In the genomic region with DNA sequence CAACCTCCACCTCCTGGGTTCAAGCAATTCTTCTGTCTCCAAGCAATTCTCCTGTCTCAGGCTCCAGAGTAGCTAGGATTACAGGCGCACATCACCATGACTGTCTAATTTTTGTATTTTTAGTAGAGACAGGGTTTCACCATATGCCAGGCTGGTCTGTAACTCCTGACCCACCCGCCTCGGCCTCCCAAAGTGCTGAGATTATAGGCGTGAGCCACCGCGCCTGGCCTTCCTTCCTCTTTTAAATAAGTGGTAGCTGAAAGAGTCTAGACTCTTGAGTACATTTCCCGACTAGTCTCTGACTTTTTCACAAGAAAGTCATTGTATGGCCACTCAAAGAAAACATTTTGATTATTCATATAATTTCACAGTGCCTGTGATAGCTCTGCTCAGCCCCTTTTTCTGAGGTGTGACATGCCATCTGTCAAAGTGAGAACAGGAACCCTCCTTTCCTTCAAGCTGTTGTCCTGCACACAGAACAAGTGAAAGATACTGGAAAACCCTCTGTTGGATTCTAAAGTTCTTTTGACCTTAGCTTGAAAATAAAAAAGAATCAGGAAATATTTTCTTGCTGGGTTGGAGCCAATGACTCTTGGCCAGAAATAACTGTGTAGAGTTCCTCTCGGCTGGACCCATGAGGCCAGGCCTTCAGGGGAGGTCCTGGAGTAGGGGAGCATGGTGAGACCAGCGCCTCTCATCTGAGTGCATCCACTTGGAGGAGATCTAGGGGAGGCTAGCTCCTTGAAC, we compare ENCODE assay signal across 20 cellular contexts.
DNase-seq lines count a peak whose midpoint lies in the region; ATAC-seq, FAIRE-seq and TF ChIP-seq lines count a peak whose summit lies in the region.
"Had no signal": no experiment of that assay in that cellular context is flagged by ENCODE, and none has a peak within 500 bp of the region (broad histone marks: within the 10 kb centered on the region; RNA-seq: fewer than 3 reads in every experiment).

No MANE protein-coding gene starts in this region.

- H3K79me1 ChIP-seq in trophoblast cell (ENCODE audit: low read length), result peaks cover 8% of the 10 kb centered on the region

- peak overlapping the region; percentile 14 for H2BK5ac ChIP-seq in trophoblast cell (ENCODE audit: low read depth, low read length, poor library complexity)

- peak overlapping the region; percentile 51 for H2BK12ac ChIP-seq in trophoblast cell (ENCODE audit: low read length)

- H2AK5ac ChIP-seq in trophoblast cell (ENCODE audit: low read length), result no peak overlapping the region

- H3K4me1 ChIP-seq in GM23248 (ENCODE audit: insufficient read depth) (peaks cover 53% of the 10 kb centered on the region), heart left ventricle (peaks cover 0 to 39% (median 22%) of the 10 kb centered on the region in 12 donors), trophoblast cell (ENCODE audit: control insufficient read depth in 1 of 2, insufficient read depth in 2 of 2, low read length in 2 of 2) (peaks cover 3% of the 10 kb centered on the region in 2 experiments)

- intact Hi-C loops in heart left ventricle (cut with DNase I), result no loop called here
- intact Hi-C loops in activated CD8-positive, alpha-beta T cell treated with anti-CD3 and anti-CD28 coated beads for 36 hours (cut with micrococcal nuclease), result no loop called here

- no peaks in the 10 kb centered on the region for H3K79me2 ChIP-seq in GM23248 (ENCODE audit: insufficient read depth)
- H3K79me2 ChIP-seq in trophoblast cell (ENCODE audit: control insufficient read depth, insufficient read depth, low read length, poor library complexity), result no peaks in the 10 kb centered on the region

- no peaks in the 10 kb centered on the region for H3K9me3 Mint-ChIP-seq in brain
- peaks cover 3% of the 10 kb centered on the region for H3K9me3 Mint-ChIP-seq in activated CD8-positive, alpha-beta T cell treated with anti-CD3 and anti-CD28 coated beads for 36 hours
- H3K9me3 Mint-ChIP-seq: activated CD4-positive, alpha-beta T cell treated with anti-CD3 and anti-CD28 coated beads, Interleukin-2, amount 10 ng/mL, durations not matched to agents 24 days and 14 days; activated T-cell treated with anti-CD3 and anti-CD28 coated beads, Interleukin-2, amount 50 U/mL, for 4 hours; neural crest cell had no signal

- H4K8ac ChIP-seq in trophoblast cell (ENCODE audit: low read depth, low read length), result no peak overlapping the region

- no peak for FAIRE-seq in urothelium cell line (lab: Jason Lieb, UNC)
- FAIRE-seq: small intestine had no signal

- CTCF ChIA-PET in activated CD8-positive, alpha-beta T cell treated with anti-CD3 and anti-CD28 coated beads for 36 hours (lab: Charles Lee), result no interaction called here

- no peak overlapping the region for H4K12ac ChIP-seq in trophoblast cell (ENCODE audit: low read depth, low read length)

- peak overlapping the region; percentile 39 for H4K91ac ChIP-seq in trophoblast cell (ENCODE audit: low read depth, low read length)

- in situ Hi-C loops in GM23248 (cut with MboI), result no loop called here

- peak overlapping the region; percentile 25 for H3K4me2 ChIP-seq in GM23248 (ENCODE audit: unreplicated experiment)
- H3K4me2 ChIP-seq in trophoblast cell (ENCODE audit: low read length), result no peak overlapping the region

- H2AFZ ChIP-seq in GM23248, result peak overlapping the region; percentile 55
- H2AFZ ChIP-seq in trophoblast cell (ENCODE audit: insufficient read depth, low read length, poor library complexity), result no peak overlapping the region

- H3K9me3 ChIP-seq in GM23248 (ENCODE audit: low read depth) (no peaks in the 10 kb centered on the region), heart left ventricle (no peaks in the 10 kb centered on the region), trophoblast cell (ENCODE audit: insufficient read depth, low read depth, low read length) (no peaks in the 10 kb centered on the region)
- H3K9me3 ChIP-seq: adrenal gland had no signal

- no peak for TF ChIP-seq CTCF in brain (conservative IDR thresholded peaks at IDR 0.05)
- TF ChIP-seq CTCF in heart left ventricle (IDR thresholded peaks at IDR 0.05), result no peak
- no peak for TF ChIP-seq CTCF in activated CD8-positive, alpha-beta T cell treated with anti-CD3 and anti-CD28 coated beads for 36 hours (IDR thresholded peaks at IDR 0.05)

- no peaks in the 10 kb centered on the region for H3K36me3 Mint-ChIP-seq in brain
- H3K36me3 Mint-ChIP-seq in activated CD8-positive, alpha-beta T cell treated with anti-CD3 and anti-CD28 coated beads for 36 hours (ENCODE audit: low read depth), result no peaks in the 10 kb centered on the region

- H3K4me1 Mint-ChIP-seq in brain, result peaks cover 27% of the 10 kb centered on the region
- H3K4me1 Mint-ChIP-seq in activated CD8-positive, alpha-beta T cell treated with anti-CD3 and anti-CD28 coated beads for 36 hours (ENCODE audit: low read depth), result no peaks in the 10 kb centered on the region
- H3K4me1 Mint-ChIP-seq: activated CD4-positive, alpha-beta T cell treated with anti-CD3 and anti-CD28 coated beads, Interleukin-2, amount 10 ng/mL, durations not matched to agents 24 days and 14 days had no signal

- TF ChIP-seq POLR2A in heart left ventricle (IDR thresholded peaks at IDR 0.05), result no peak

- H3K18ac ChIP-seq in trophoblast cell (ENCODE audit: low read length), result no peak overlapping the region

- no peaks in the 10 kb centered on the region for H3K27me3 Mint-ChIP-seq in brain
- no peaks in the 10 kb centered on the region for H3K27me3 Mint-ChIP-seq in activated CD8-positive, alpha-beta T cell treated with anti-CD3 and anti-CD28 coated beads for 36 hours
- H3K27me3 Mint-ChIP-seq: activated CD4-positive, alpha-beta T cell treated with anti-CD3 and anti-CD28 coated beads, Interleukin-2, amount 10 ng/mL, durations not matched to agents 24 days and 14 days had no signal

- no peaks in the 10 kb centered on the region for H4K20me1 ChIP-seq in GM23248 (ENCODE audit: insufficient read depth)

- DNase-seq in GM23248 (no peak), heart left ventricle (peak in 4 of 5 donors; percentile 44 to 65 (median 56)), trophoblast cell (no peak), urothelium cell line (ENCODE audit: low spot score) (no peak), HUDEP-2 (lab: John Stamatoyannopoulos, UW; ENCODE audit: unreplicated experiment in 76 of 76) (no peak)
- no peak for DNase-seq in stimulated activated CD4-positive, alpha-beta T cell treated with anti-CD3 and anti-CD28 coated beads, Interleukin-4, amount 100 ng/mL, for 4 hours
- no peak for DNase-seq in activated CD8-positive, alpha-beta T cell treated with anti-CD3 and anti-CD28 coated beads for 36 hours
- DNase-seq: activated CD4-positive, alpha-beta T cell treated with anti-CD3 and anti-CD28 coated beads, Interleukin-2, amount 10 ng/mL, durations not matched to agents 24 days and 14 days; activated T-cell treated with anti-CD3 and anti-CD28 coated beads, Interleukin-2, amount 50 U/mL, for 4 hours; effector CD4-positive, alpha-beta T cell; glutamatergic neuron; KG1; left colon; NCI-H1694; NCI-H526 treated with DMSO at 0.1 percent for 48 hours; RPMI8226; small intestine had no signal

- H3F3A ChIP-seq in GM23248 (ENCODE audit: insufficient read depth), result peaks cover 52% of the 10 kb centered on the region

- WGBS in GM23248 (ENCODE audit: low coverage in 1 of 2, low lambda C conversion rate in 2 of 2, missing lambda C conversion rate in 2 of 2), 2 experiments, result 96 to 97% methylated on average over 9 of the region's 9 CpGs
- 48 to 65% (median 56%) methylated on average over 9 of the region's 9 CpGs for WGBS in heart left ventricle, 4 donors
- no CpG with 5 or more reads among the region's 9 CpGs for WGBS in trophoblast cell (ENCODE audit: extremely low coverage, insufficient coverage, insufficient read length)

- peak overlapping the region in 3 of 5 experiments; percentile 38 to 82 (median 64) for H3K27ac Mint-ChIP-seq in brain
- no peak overlapping the region for H3K27ac Mint-ChIP-seq in activated CD8-positive, alpha-beta T cell treated with anti-CD3 and anti-CD28 coated beads for 36 hours
- H3K27ac Mint-ChIP-seq: activated CD4-positive, alpha-beta T cell treated with anti-CD3 and anti-CD28 coated beads, Interleukin-2, amount 10 ng/mL, durations not matched to agents 24 days and 14 days had no signal

- POLR2A ChIA-PET in activated CD8-positive, alpha-beta T cell treated with anti-CD3 and anti-CD28 coated beads for 36 hours (lab: Charles Lee), result no interaction called here

- H3K14ac ChIP-seq in trophoblast cell (ENCODE audit: low read length), result peak overlapping the region; percentile 13

- H3K36me3 ChIP-seq in GM23248 (ENCODE audit: low read depth) (no peaks in the 10 kb centered on the region), heart left ventricle (no peaks in the 10 kb centered on the region), trophoblast cell (ENCODE audit: control insufficient read depth in 1 of 2, insufficient read depth in 2 of 2, low read length in 2 of 2) (no peaks in the 10 kb centered on the region)
- H3K36me3 ChIP-seq: adrenal gland had no signal

- peak overlapping the region; percentile 36 for H2BK120ac ChIP-seq in trophoblast cell (ENCODE audit: insufficient read depth, low read length, poor library complexity)

- H3K4ac ChIP-seq in trophoblast cell (ENCODE audit: low read depth, low read length), result no peak overlapping the region

- H3K27ac ChIP-seq in GM23248 (peak overlapping the region; percentile 88), heart left ventricle (peak overlapping the region in 10 of 12 donors; percentile 5 to 69 (median 58)), trophoblast cell (ENCODE audit: low read depth, low read length) (peak overlapping the region; percentile 68)

- H3K9ac ChIP-seq in GM23248 (peak overlapping the region; percentile 43; the same call in 1 of the 2 replicates), trophoblast cell (ENCODE audit: low read length) (no peak overlapping the region)

- H3K9me2 ChIP-seq in GM23248 (ENCODE audit: insufficient read depth), result no peaks in the 10 kb centered on the region

- no peaks in the 10 kb centered on the region for H3K27me3 ChIP-seq in GM23248 (replicated peaks; ENCODE audit: insufficient read depth)
- H3K27me3 ChIP-seq in heart left ventricle, result no peaks in the 10 kb centered on the region
- H3K27me3 ChIP-seq in trophoblast cell (ENCODE audit: insufficient read depth, low read length), result no peaks in the 10 kb centered on the region
- H3K27me3 ChIP-seq: adrenal gland had no signal

- H3K4me3 Mint-ChIP-seq in brain, result no peak overlapping the region
- no peak overlapping the region for H3K4me3 Mint-ChIP-seq in activated CD8-positive, alpha-beta T cell treated with anti-CD3 and anti-CD28 coated beads for 36 hours
- H3K4me3 Mint-ChIP-seq: activated CD4-positive, alpha-beta T cell treated with anti-CD3 and anti-CD28 coated beads, Interleukin-2, amount 10 ng/mL, durations not matched to agents 24 days and 14 days; activated T-cell treated with anti-CD3 and anti-CD28 coated beads, Interleukin-2, amount 50 U/mL, for 4 hours; neural crest cell had no signal

- ATAC-seq in heart left ventricle, result peak; percentile 59 to 83 (median 80)
- ATAC-seq in activated CD8-positive, alpha-beta T cell treated with anti-CD3 and anti-CD28 coated beads for 36 hours, result no peak
- ATAC-seq: activated T-cell treated with anti-CD3 and anti-CD28 coated beads, Interleukin-2, amount 50 U/mL, for 4 hours; left colon had no signal

- no peak overlapping the region for H3K23ac ChIP-seq in trophoblast cell (ENCODE audit: low read length)

- no peak overlapping the region for H3K4me3 ChIP-seq in GM23248
- H3K4me3 ChIP-seq in heart left ventricle, result no peak overlapping the region
- H3K4me3 ChIP-seq in trophoblast cell (ENCODE audit: low read depth, low read length), result no peak overlapping the region
- H3K4me3 ChIP-seq: adrenal gland had no signal

Comparison
In these comparisons a context has a peak if more than half of its experiments do, and no peak if none do; other contexts are left out.
1. DNase-seq: peak in heart left ventricle (4 of 5); none in GM23248 (single experiment), trophoblast cell (0 of 2), urothelium cell line (single experiment), stimulated activated CD4-positive, alpha-beta T cell treated with anti-CD3 and anti-CD28 coated beads, Interleukin-4, amount 100 ng/mL, for 4 hours (0 of 2), activated CD8-positive, alpha-beta T cell treated with anti-CD3 and anti-CD28 coated beads for 36 hours (single experiment) and HUDEP-2 (0 of 76).
2. Peak in every context shown above with its lines, with median percentiles within 50 percentile points of each other: H3K27ac ChIP-seq.